In genomic region chr2:212520340-212520739, GRCh38 we compare ENCODE assay signal across 10 cellular contexts. TPM values are rescaled to one million over a fixed set of nuclear protein-coding genes. Genes with fewer than 3 reads are reported as not detected.
A peak's percentile ranks its signal among the peaks of the same experiment; 100 is the strongest.
DNase-seq lines count a peak whose midpoint lies in the region; ATAC-seq, FAIRE-seq and TF ChIP-seq lines count a peak whose summit lies in the region.
"Had no signal": no experiment of that assay in that cellular context is flagged by ENCODE, and none has a peak within 500 bp of the region (broad histone marks: within the 10 kb centered on the region; RNA-seq: fewer than 3 reads in every experiment).

No MANE protein-coding gene starts in this region.

- peak; percentile 11 for FAIRE-seq in RCC 7860 (lab: Jason Lieb, UNC)
- no peak for FAIRE-seq in keratinocyte (lab: Jason Lieb, UNC)

- dilution Hi-C loops in keratinocyte (cut with MboI; ENCODE audit: extremely low pct_ligation_motif_present, low sequenced_read_pairs): no loop called here

- no peaks in the 10 kb centered on the region for H3K9me3 ChIP-seq in keratinocyte (ENCODE audit: control insufficient read depth, low read depth, low read length)

- no peak overlapping the region for H2AFZ ChIP-seq in keratinocyte (ENCODE audit: control insufficient read depth, low read length)
- H2AFZ ChIP-seq: parathyroid adenoma had no signal

- CTCF ChIA-PET in BJ (lab: Yijun Ruan, JAX): interaction anchor here (0.9 kb wide), 1 partner anchor 322 kb away, joined by 3 read pairs; no protein-coding TSS in a partner anchor

- no peak overlapping the region for H3K4me3 ChIP-seq in BJ (ENCODE audit: low read depth, low read length)
- H3K4me3 ChIP-seq in H7 (ENCODE audit: insufficient read depth, low read depth, low read length): no peak overlapping the region
- H3K4me3 ChIP-seq in keratinocyte (ENCODE audit: control insufficient read depth in 2 of 3, extremely low read depth in 1 of 3, insufficient read depth in 2 of 3, low read depth in 1 of 3, low read length in 3 of 3): no peak overlapping the region

- no peaks in the 10 kb centered on the region for H3K9me1 ChIP-seq in keratinocyte (ENCODE audit: control insufficient read depth, extremely low read depth, insufficient read depth, low read length)

- no peaks in the 10 kb centered on the region for H4K20me1 ChIP-seq in keratinocyte (ENCODE audit: control insufficient read depth, extremely low read depth, insufficient read depth, low read length)

- H3K27me3 ChIP-seq in BJ (ENCODE audit: control insufficient read depth, insufficient read depth, low read length) (no peaks in the 10 kb centered on the region), H7 (ENCODE audit: control insufficient read depth, insufficient read depth, low read length) (no peaks in the 10 kb centered on the region), keratinocyte (ENCODE audit: control insufficient read depth, extremely low read depth, insufficient read depth, low read length) (no peaks in the 10 kb centered on the region)

- H3K79me2 ChIP-seq in keratinocyte (ENCODE audit: control insufficient read depth, insufficient read depth, low read length): no peaks in the 10 kb centered on the region
- H3K79me2 ChIP-seq: parathyroid adenoma had no signal

- H3K4me2 ChIP-seq in keratinocyte (ENCODE audit: control insufficient read depth, extremely low read depth, insufficient read depth, low read depth, low read length): no peak overlapping the region

- DNase-seq in BJ (ENCODE audit: low read depth) (no peak), H7 (peak; percentile 4), RCC 7860 (ENCODE audit: low spot score) (peak; percentile 16), keratinocyte (ENCODE audit: low read depth, low spot score) (no peak), DMS114 treated with DMSO at 0.1 percent for 48 hours (lab: John Stamatoyannopoulos, UW; ENCODE audit: unreplicated experiment) (no peak)
- DNase-seq in stimulated activated CD4-positive, alpha-beta T cell treated with anti-CD3 and anti-CD28 coated beads, Interleukin-2, amount 100 ng/mL, for 48 hours: no peak
- DNase-seq: activated naive CD4-positive, alpha-beta T cell had no signal

- TF ChIP-seq CTCF in BJ (IDR thresholded peaks at IDR 0.05; ENCODE audit: insufficient read depth, low read depth, low read length) (peak; percentile 21; the same call in 1 of the 2 replicates), keratinocyte (optimal IDR thresholded peaks at IDR 0.05 in 1 of 3, IDR thresholded peaks at IDR 0.05 in 1 of 3, conservative IDR thresholded peaks at IDR 0.05 in 1 of 3; ENCODE audit: extremely low read depth in 1 of 3, insufficient read depth in 2 of 3, low read length in 3 of 3) (peak; percentile 23 to 51 (median 36))

- no peaks in the 10 kb centered on the region for H3K36me3 ChIP-seq in BJ (ENCODE audit: control insufficient read depth, insufficient read depth, low read length)
- no peaks in the 10 kb centered on the region for H3K36me3 ChIP-seq in H7 (replicated peaks; ENCODE audit: control insufficient read depth, insufficient read depth, low read length)
- H3K36me3 ChIP-seq in keratinocyte (ENCODE audit: control insufficient read depth in 2 of 2, extremely low read depth in 1 of 2, insufficient read depth in 2 of 2, low read length in 2 of 2): no peaks in the 10 kb centered on the region

- no peak overlapping the region for H3K9ac ChIP-seq in keratinocyte (ENCODE audit: control insufficient read depth, extremely low read depth, insufficient read depth, low read length)
- H3K9ac ChIP-seq: parathyroid adenoma had no signal

- POLR2A ChIA-PET in BJ (lab: Charles Lee): no interaction called here

- no peaks in the 10 kb centered on the region for H3K4me1 ChIP-seq in keratinocyte (ENCODE audit: control insufficient read depth, extremely low read depth, insufficient read depth, low read length)
- H3K4me1 ChIP-seq: parathyroid adenoma had no signal

- H3K27ac ChIP-seq in keratinocyte (ENCODE audit: control insufficient read depth, insufficient read depth, low read length): no peak overlapping the region
- H3K27ac ChIP-seq: parathyroid adenoma had no signal

- ATAC-seq in HG03159 (IDR thresholded peaks at IDR 0.05; ENCODE audit: unreplicated experiment): no peak
- no peak for ATAC-seq in HG03565 (IDR thresholded peaks at IDR 0.05; ENCODE audit: unreplicated experiment)

RNA-seq across cellular contexts. Expression of gene ERBB4, which starts 18.3 kb away (rescaled TPM):
- polyA plus RNA-seq in BJ (2011; rRNA removed) (not detected in 2 replicates), keratinocyte (0.01 TPM in 3 replicates)
- not detected in 2 replicates for polyA minus RNA-seq in BJ (2011; rRNA and poly(A)+ RNA removed)
- 0.78 and 5.7 TPM in 2 replicates for total RNA-seq in H7 (2014; rRNA removed; shearing (Covaris generic))
- polyA plus RNA-seq in keratinocyte (2011; ENCODE audit: low read depth): not detected
- polyA plus RNA-seq in keratinocyte (2011; cell fraction: cytosol; rRNA removed): 0.01 TPM in 1 of 2 replicates, not detected in the other
- 0.01 TPM in 1 of 2 replicates, not detected in the other for polyA plus RNA-seq in keratinocyte (2011; cell fraction: nucleus; rRNA removed)
- not detected in 2 replicates for polyA plus RNA-seq in keratinocyte (2012; ENCODE audit: low replicate concordance)
- polyA minus RNA-seq in keratinocyte: not detected in 3 replicates
- polyA minus RNA-seq in keratinocyte (2011; cell fraction: cytosol; rRNA and poly(A)+ RNA removed): not detected
- not detected in 2 replicates for polyA minus RNA-seq in keratinocyte (2011; cell fraction: nucleus; rRNA and poly(A)+ RNA removed)

Comparison
In these comparisons a context has a peak if more than half of its experiments do, and no peak if none do; other contexts are left out.
1. DNase-seq: peak in H7 (single experiment) and RCC 7860 (single experiment); none in BJ (single experiment), keratinocyte (single experiment), stimulated activated CD4-positive, alpha-beta T cell treated with anti-CD3 and anti-CD28 coated beads, Interleukin-2, amount 100 ng/mL, for 48 hours (0 of 2) and DMS114 treated with DMSO at 0.1 percent for 48 hours (single experiment).